In the genomic region with DNA sequence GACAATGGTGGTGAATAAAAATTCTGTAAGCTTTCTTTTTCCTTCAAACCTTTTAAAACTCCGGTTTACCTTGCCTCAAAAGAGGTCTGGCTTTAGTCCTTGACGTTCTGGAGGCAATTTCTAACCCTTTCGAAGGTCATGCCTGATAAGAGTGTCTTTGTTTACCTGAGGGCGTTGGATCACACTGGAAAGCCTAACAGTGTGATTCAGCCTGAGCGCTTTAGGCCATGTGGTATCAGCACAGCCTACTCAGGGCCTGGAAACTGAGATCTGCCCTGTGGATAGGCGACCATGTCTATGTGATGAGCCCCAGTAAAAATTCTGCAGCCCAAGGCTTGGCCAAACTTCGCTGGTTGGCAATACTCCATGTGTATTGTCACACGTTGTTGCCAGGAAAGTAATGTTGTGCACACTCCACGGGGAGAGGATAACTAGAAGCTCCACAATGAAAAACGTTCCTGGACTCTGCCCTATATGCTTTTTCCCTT, we compare ENCODE assay signal across 13 cellular contexts. TPM values are rescaled to one million over a fixed set of nuclear protein-coding genes. Genes with fewer than 3 reads are reported as not detected.
DNase-seq lines count a peak whose midpoint lies in the region; ATAC-seq and TF ChIP-seq lines count a peak whose summit lies in the region.
"Had no signal": no experiment of that assay in that cellular context is flagged by ENCODE, and none has a peak within 500 bp of the region (broad histone marks: within the 10 kb centered on the region; RNA-seq: fewer than 3 reads in every experiment).

No MANE protein-coding gene starts in this region.

- no peaks in the 10 kb centered on the region for H3K27me3 ChIP-seq in colonic mucosa
- H3K27me3 ChIP-seq in rectal smooth muscle tissue (ENCODE audit: control insufficient read depth, insufficient read depth, low read length): no peaks in the 10 kb centered on the region
- H3K27me3 ChIP-seq in CD4-positive, alpha-beta T cell (ENCODE audit: control insufficient read depth, insufficient read depth, low read length): no peaks in the 10 kb centered on the region

- DNase-seq in G401 (ENCODE audit: low spot score) (peak; percentile 54), colonic mucosa (peak; percentile 73), left colon (peak; percentile 34 to 59), NCI-H1105 treated with DMSO at 0.1 percent for 48 hours (lab: John Stamatoyannopoulos, UW) (no peak)
- no peak for DNase-seq in CD4-positive, alpha-beta T cell
- DNase-seq: activated CD4-positive, alpha-beta T cell treated with anti-CD3 and anti-CD28 coated beads for 48 hours; activated T-cell treated with anti-CD3 and anti-CD28 coated beads, Interleukin-2, amount 50 U/mL, for 72 hours; naive thymus-derived CD4-positive, alpha-beta T cell; PC-3 had no signal

- peak overlapping the region in 1 of 2 donors; percentile 2 for H3K9ac ChIP-seq in colonic mucosa (ENCODE audit: low read depth in 2 of 2, low read length in 2 of 2)
- no peak overlapping the region for H3K9ac ChIP-seq in rectal smooth muscle tissue (ENCODE audit: low read length)

- H3K27ac ChIP-seq in colonic mucosa: peak overlapping the region; percentile 65
- peak overlapping the region; percentile 80 for H3K27ac ChIP-seq in rectal smooth muscle tissue (ENCODE audit: low read depth, low read length)
- H3K27ac ChIP-seq in CD4-positive, alpha-beta T cell (ENCODE audit: low read depth, low read length): no peak overlapping the region

- H3K27ac Mint-ChIP-seq in CD4-positive, alpha-beta T cell: no peak overlapping the region
- H3K27ac Mint-ChIP-seq: naive thymus-derived CD4-positive, alpha-beta T cell had no signal

- H3K4me3 ChIP-seq in colonic mucosa (no peak overlapping the region), rectal smooth muscle tissue (ENCODE audit: low read length) (no peak overlapping the region)
- H3K4me3 ChIP-seq: skin epidermis had no signal

- H3K4me3 Mint-ChIP-seq in CD4-positive, alpha-beta T cell: no peak overlapping the region
- H3K4me3 Mint-ChIP-seq: activated T-cell treated with anti-CD3 and anti-CD28 coated beads, Interleukin-2, amount 50 U/mL, for 72 hours had no signal

- in situ Hi-C loops in G401 (cut with HindIII; ENCODE audit: low sequenced_read_pairs): no loop called here

- no peaks in the 10 kb centered on the region for H3K9me3 Mint-ChIP-seq in CD4-positive, alpha-beta T cell
- H3K9me3 Mint-ChIP-seq: activated T-cell treated with anti-CD3 and anti-CD28 coated beads, Interleukin-2, amount 50 U/mL, for 72 hours; naive thymus-derived CD4-positive, alpha-beta T cell had no signal

- CTCF ChIA-PET in CD4-positive, alpha-beta T cell (lab: Charles Lee): interaction anchor here (0.8 to 1.2 kb wide), 2 partner anchors 11 to 22 kb away, joined by 3 read pairs; partner anchors contain the start of gene CCDC6

- H3K36me3 Mint-ChIP-seq in CD4-positive, alpha-beta T cell (ENCODE audit: low read depth): peaks cover 6% of the 10 kb centered on the region

- TF ChIP-seq CTCF in colonic mucosa (IDR thresholded peaks at IDR 0.05): no peak
- no peak for TF ChIP-seq CTCF in CD4-positive, alpha-beta T cell (IDR thresholded peaks at IDR 0.05)

- H3K9me3 ChIP-seq in colonic mucosa: no peaks in the 10 kb centered on the region
- H3K9me3 ChIP-seq in CD4-positive, alpha-beta T cell (ENCODE audit: control insufficient read depth, low read length): no peaks in the 10 kb centered on the region

- intact Hi-C loops in colonic mucosa (cut with DNase I): no loop called here
- intact Hi-C loops in left colon (cut with DNase I, micrococcal nuclease): no loop called here
- intact Hi-C loops in CD4-positive, alpha-beta T cell (cut with DNase I, micrococcal nuclease): no loop called here

- ATAC-seq in left colon (peak; percentile 82), GM19035 (IDR thresholded peaks at IDR 0.05; ENCODE audit: unreplicated experiment) (no peak), GM19463 (IDR thresholded peaks at IDR 0.05; ENCODE audit: unreplicated experiment) (no peak)
- ATAC-seq in CD4-positive, alpha-beta T cell (ENCODE audit: poor library complexity): no peak
- ATAC-seq: activated T-cell treated with anti-CD3 and anti-CD28 coated beads, Interleukin-2, amount 50 U/mL, for 72 hours; naive thymus-derived CD4-positive, alpha-beta T cell; PC-3 had no signal

- H3K4me1 ChIP-seq in colonic mucosa (peaks cover 27% of the 10 kb centered on the region), rectal smooth muscle tissue (ENCODE audit: control insufficient read depth, insufficient read depth, low read length) (peaks cover 50% of the 10 kb centered on the region)

- peaks cover 80% of the 10 kb centered on the region for H3K4me1 Mint-ChIP-seq in CD4-positive, alpha-beta T cell (ENCODE audit: low read depth)

- H3K36me3 ChIP-seq in colonic mucosa (no peaks in the 10 kb centered on the region), rectal smooth muscle tissue (ENCODE audit: control insufficient read depth, insufficient read depth, low read length) (no peaks in the 10 kb centered on the region)

- no peaks in the 10 kb centered on the region for H3K27me3 Mint-ChIP-seq in CD4-positive, alpha-beta T cell
- H3K27me3 Mint-ChIP-seq: naive thymus-derived CD4-positive, alpha-beta T cell had no signal

- POLR2A ChIA-PET in CD4-positive, alpha-beta T cell (lab: Charles Lee): no interaction called here

RNA-seq across cellular contexts. Expression of gene CCDC6, which starts 10.7 kb away (rescaled TPM):
- total RNA-seq in G401 (2014; rRNA removed; shearing (Covaris generic)): 28.1 and 43.5 TPM in 2 replicates
- total RNA-seq in colonic mucosa: 10 to 100 TPM; 65.8 to 91.0 TPM
- total RNA-seq in left colon: 10 to 100 TPM; 54.9 to 60.7 TPM
- 10 to 100 TPM; 21.6 to 22.1 TPM for total RNA-seq in CD4-positive, alpha-beta T cell

Comparison
In these comparisons a context has a peak if more than half of its experiments do, and no peak if none do; other contexts are left out.
1. DNase-seq: peak in G401 (single experiment), colonic mucosa (single experiment) and left colon (2 of 2); none in NCI-H1105 treated with DMSO at 0.1 percent for 48 hours (single experiment) and CD4-positive, alpha-beta T cell (0 of 10).